ENCODE assay signal across 8 cellular contexts in genomic region chr16:807345-808251, GRCh38. TPM values are rescaled to one million over a fixed set of nuclear protein-coding genes. Genes with fewer than 3 reads are reported as not detected.
A peak's percentile ranks its signal among the peaks of the same experiment; 100 is the strongest.
DNase-seq lines count a peak whose midpoint lies in the region; TF ChIP-seq lines count a peak whose summit lies in the region.

No MANE protein-coding gene starts in this region.

- intact Hi-C loops in cardiac septum (cut with DNase I), result no loop called here

- H2AFZ ChIP-seq in trophoblast cell (ENCODE audit: insufficient read depth, low read length, poor library complexity), result peak overlapping the region; percentile 59

- H2AK5ac ChIP-seq in trophoblast cell (ENCODE audit: low read length), result peak overlapping the region; percentile 16

- H3K14ac ChIP-seq in trophoblast cell (ENCODE audit: low read length), result peak overlapping the region; percentile 36

- H4K8ac ChIP-seq in trophoblast cell (ENCODE audit: low read depth, low read length), result peak overlapping the region; percentile 79

- peaks cover 8% of the 10 kb centered on the region for H3K79me1 ChIP-seq in trophoblast cell (ENCODE audit: low read length)

- H3K23ac ChIP-seq in trophoblast cell (ENCODE audit: low read length), result no peak overlapping the region

- CTCF ChIA-PET in HEK293T (lab: Yijun Ruan, JAX), result no interaction called here

- DNase-seq in GM03348 (ENCODE audit: low spot score) (peak; percentile 98), HEK293T (ENCODE audit: extremely low spot score) (peak; percentile 96), NCI-H1092 (lab: John Stamatoyannopoulos, UW) (peak; percentile 79), SW 1271 (lab: John Stamatoyannopoulos, UW) (peak; percentile 47 to 70), adipocyte (ENCODE audit: low read depth) (peak; percentile 92), cardiac septum (ENCODE audit: low spot score) (peak; percentile 97), trophoblast cell (peak; percentile 87 to 89), tibial nerve (ENCODE audit: low spot score in 2 of 2) (peak; percentile 69 to 84)

- peak overlapping the region; percentile 51 for H2BK5ac ChIP-seq in trophoblast cell (ENCODE audit: low read depth, low read length, poor library complexity)

- H3K36me3 ChIP-seq in adipocyte (ENCODE audit: control insufficient read depth, insufficient read depth, low read length, severe bottlenecking) (no peaks in the 10 kb centered on the region), trophoblast cell (ENCODE audit: control insufficient read depth in 1 of 2, insufficient read depth in 2 of 2, low read length in 2 of 2) (no peaks in the 10 kb centered on the region), tibial nerve (no peaks in the 10 kb centered on the region)

- H3K4me3 ChIP-seq in adipocyte (ENCODE audit: low read length) (peak overlapping the region; percentile 94), trophoblast cell (ENCODE audit: low read depth, low read length) (peak overlapping the region; percentile 89), tibial nerve (peak overlapping the region; percentile 74 to 88 (median 83))

- peak overlapping the region; percentile 17 for H3K18ac ChIP-seq in trophoblast cell (ENCODE audit: low read length)

- peak overlapping the region; percentile 64 for H2BK120ac ChIP-seq in trophoblast cell (ENCODE audit: insufficient read depth, low read length, poor library complexity)

- peaks cover 5% of the 10 kb centered on the region for H3K9me3 ChIP-seq in adipocyte (ENCODE audit: control insufficient read depth, low read length)
- H3K9me3 ChIP-seq in trophoblast cell (ENCODE audit: insufficient read depth, low read depth, low read length), result peaks cover 3% of the 10 kb centered on the region
- peaks cover 0 to 6% (median 0%) of the 10 kb centered on the region in 4 donors for H3K9me3 ChIP-seq in tibial nerve

- TF ChIP-seq EP300 in tibial nerve (IDR thresholded peaks at IDR 0.05), result peak; percentile 76 to 92

- H3K4ac ChIP-seq in trophoblast cell (ENCODE audit: low read depth, low read length), result peak overlapping the region; percentile 16

- H4K91ac ChIP-seq in trophoblast cell (ENCODE audit: low read depth, low read length), result peak overlapping the region; percentile 85

- H3K27me3 ChIP-seq in adipocyte (replicated peaks; ENCODE audit: control insufficient read depth, insufficient read depth, low read length) (peaks cover 9% of the 10 kb centered on the region), trophoblast cell (ENCODE audit: insufficient read depth, low read length) (no peaks in the 10 kb centered on the region), tibial nerve (peaks cover 0 to 13% of the 10 kb centered on the region in 2 donors)

- H3K79me2 ChIP-seq in trophoblast cell (ENCODE audit: control insufficient read depth, insufficient read depth, low read length, poor library complexity), result peaks cover 5% of the 10 kb centered on the region

- WGBS in trophoblast cell (ENCODE audit: extremely low coverage, insufficient coverage, insufficient read length), result no CpG with 5 or more reads among the region's 91 CpGs
- WGBS in tibial nerve, 2 donors, result 45% methylated on average over 69 to 91 of the region's 91 CpGs

- H4K12ac ChIP-seq in trophoblast cell (ENCODE audit: low read depth, low read length), result peak overlapping the region; percentile 56

- POLR2A ChIA-PET in HEK293T (lab: Yijun Ruan, JAX), result interaction anchor here (1.0 to 1.1 kb wide), 2 partner anchors 19 to 92 kb away, joined by 3 to 9 read pairs; partner anchors contain the start of genes CHTF18 and RPUSD1

- H3K4me1 ChIP-seq in adipocyte (ENCODE audit: control insufficient read depth, insufficient read depth, low read length), result peaks cover 8% of the 10 kb centered on the region
- H3K4me1 ChIP-seq in trophoblast cell (ENCODE audit: control insufficient read depth in 1 of 2, insufficient read depth in 2 of 2, low read length in 2 of 2), result peaks cover 8 to 11% of the 10 kb centered on the region in 2 experiments
- peaks cover 0 to 19% (median 14%) of the 10 kb centered on the region in 4 donors for H3K4me1 ChIP-seq in tibial nerve

- H3K9ac ChIP-seq in adipocyte (ENCODE audit: low read length) (peak overlapping the region; percentile 93), trophoblast cell (ENCODE audit: low read length) (peak overlapping the region; percentile 68)

- no peak overlapping the region for H2BK12ac ChIP-seq in trophoblast cell (ENCODE audit: low read length)

- H3K4me2 ChIP-seq in trophoblast cell (ENCODE audit: low read length), result peak overlapping the region; percentile 85

- H3K27ac ChIP-seq in trophoblast cell (ENCODE audit: low read depth, low read length) (no peak overlapping the region), tibial nerve (peak overlapping the region; percentile 80 to 95 (median 92))

- peak; percentile 40 to 70 for TF ChIP-seq POLR2A in tibial nerve (IDR thresholded peaks at IDR 0.05)

- TF ChIP-seq CTCF in tibial nerve (IDR thresholded peaks at IDR 0.05), result peak in 1 of 5 experiments; percentile 10

TF ChIP-seq in HEK293T, 16 proteins besides CTCF, POLR2A, EP300 and RAD21:
- TF ChIP-seq PKNOX1 (IDR thresholded peaks at IDR 0.05) (peak; percentile 94), L3MBTL2 (conservative IDR thresholded peaks at IDR 0.05) (peak; percentile 88), FOXA1 (IDR thresholded peaks at IDR 0.05) (no peak), ELF4 (IDR thresholded peaks at IDR 0.05) (peak; percentile 91), TARDBP (IDR thresholded peaks at IDR 0.05) (no peak)

RNA-seq across cellular contexts. Expression of gene GNG13, which starts 7.1 kb away (rescaled TPM):
- not detected for total RNA-seq in cardiac septum
- 0.24 and 0.26 TPM in 2 replicates for polyA plus RNA-seq in trophoblast cell (2013)
- not detected for total RNA-seq in tibial nerve

RNA-seq across cellular contexts. Expression of gene CHTF18, which starts 19.2 kb away (rescaled TPM):
- total RNA-seq in cardiac septum, result 7.1 TPM
- polyA plus RNA-seq in trophoblast cell (2013), result 63.1 and 65.0 TPM in 2 replicates
- total RNA-seq in tibial nerve, result 10 to 100 TPM in 3 of 4 donors, 1 to 10 TPM in 1; 6.1 to 57.5 (median 17.7) TPM

RNA-seq across cellular contexts. Expression of gene RPUSD1, which starts 19.4 kb away (rescaled TPM):
- 7.9 TPM for total RNA-seq in cardiac septum
- 28.7 TPM in 2 replicates for polyA plus RNA-seq in trophoblast cell (2013)
- total RNA-seq in tibial nerve, result 10 to 100 TPM in 3 of 4 donors, 1 to 10 TPM in 1; 8.5 to 18.3 (median 12.5) TPM

RNA-seq across cellular contexts. Expression of gene MSLN, which starts 47.1 kb away (rescaled TPM):
- total RNA-seq in cardiac septum, result not detected
- polyA plus RNA-seq in trophoblast cell (2013), result 0.16 and 0.17 TPM in 2 replicates
- 1 to 10 TPM in 1 of 4 donors, not detected in 3; 1.5 TPM for total RNA-seq in tibial nerve
